ENCODE assay signal across 9 cellular contexts in genomic region chr7:151408839-151409554, GRCh38. TPM values are rescaled to one million over a fixed set of nuclear protein-coding genes. Genes with fewer than 3 reads are reported as not detected.
DNase-seq lines count a peak whose midpoint lies in the region; ATAC-seq and TF ChIP-seq lines count a peak whose summit lies in the region.
"Had no signal": no experiment of that assay in that cellular context is flagged by ENCODE, and none has a peak within 500 bp of the region (broad histone marks: within the 10 kb centered on the region; RNA-seq: fewer than 3 reads in every experiment).

No MANE protein-coding gene starts in this region.

- peaks cover 15% of the 10 kb centered on the region for H3K4me1 Mint-ChIP-seq in activated naive CD4-positive, alpha-beta T cell treated with anti-CD3 and anti-CD28 coated beads, Interleukin-2, amount 10 ng/mL, durations not matched to agents 7 days and 5 days
- H3K4me1 Mint-ChIP-seq in stimulated activated effector memory CD8-positive, alpha-beta T cell treated with anti-CD3 and anti-CD28 coated beads, Interleukin-12 subunit alpha, Interleukin-12 subunit beta, amount 100 ng/mL, for 72 hours: peaks cover 42% of the 10 kb centered on the region

- H3K4me1 ChIP-seq in HUES64 (ENCODE audit: insufficient read depth, low read length): peaks cover 12% of the 10 kb centered on the region

- peaks cover 52% of the 10 kb centered on the region for H3K27me3 ChIP-seq in HUES64 (ENCODE audit: insufficient read depth, low read length)

- no peaks in the 10 kb centered on the region for H3K36me3 Mint-ChIP-seq in activated naive CD4-positive, alpha-beta T cell treated with anti-CD3 and anti-CD28 coated beads, Interleukin-2, amount 10 ng/mL, durations not matched to agents 7 days and 5 days
- H3K36me3 Mint-ChIP-seq in stimulated activated effector memory CD8-positive, alpha-beta T cell treated with anti-CD3 and anti-CD28 coated beads, Interleukin-12 subunit alpha, Interleukin-12 subunit beta, amount 100 ng/mL, for 72 hours: peaks cover 7% of the 10 kb centered on the region

- no peak for DNase-seq in GM13977 (ENCODE audit: low spot score)
- DNase-seq in activated naive CD4-positive, alpha-beta T cell treated with anti-CD3 and anti-CD28 coated beads, Interleukin-2, amount 10 ng/mL, durations not matched to agents 7 days and 5 days: peak; percentile 68
- peak; percentile 70 for DNase-seq in iPS-NIHi11 (ENCODE audit: low spot score)
- no peak for DNase-seq in stimulated activated effector memory CD8-positive, alpha-beta T cell treated with anti-CD3 and anti-CD28 coated beads, Interleukin-12 subunit alpha, Interleukin-12 subunit beta, amount 100 ng/mL, for 72 hours (ENCODE audit: low spot score in 2 of 2)
- DNase-seq in NCI-H1048 (lab: John Stamatoyannopoulos, UW): no peak
- DNase-seq in superior temporal gyrus (ENCODE audit: extremely low spot score): no peak

- peak; percentile 8 for TF ChIP-seq CTCF in GM13977 (IDR thresholded peaks at IDR 0.05; ENCODE audit: extremely low read depth, insufficient read depth, missing control alignments)

- in situ Hi-C loops in GM13977 (cut with MboI; ENCODE audit: low pct_unique_long_range_greater_than_20kb, low sequenced_read_pairs, unreplicated experiment): no loop called here

- H3K4me3 Mint-ChIP-seq in activated naive CD4-positive, alpha-beta T cell treated with anti-CD3 and anti-CD28 coated beads, Interleukin-2, amount 10 ng/mL, durations not matched to agents 7 days and 5 days: peak overlapping the region; percentile 37
- H3K4me3 Mint-ChIP-seq in stimulated activated effector memory CD8-positive, alpha-beta T cell treated with anti-CD3 and anti-CD28 coated beads, Interleukin-12 subunit alpha, Interleukin-12 subunit beta, amount 100 ng/mL, for 72 hours: peak overlapping the region; percentile 73

- CTCF ChIA-PET in activated naive CD4-positive, alpha-beta T cell treated with anti-CD3 and anti-CD28 coated beads, Interleukin-2, amount 10 ng/mL, durations not matched to agents 7 days and 5 days (lab: Charles Lee): interaction anchor here (1.0 kb wide), 1 partner anchor 39 kb away, joined by 4 read pairs; no protein-coding TSS in a partner anchor

- H3K9ac ChIP-seq in HUES64 (ENCODE audit: low read depth, low read length): peak overlapping the region; percentile 80

- H3K27me3 Mint-ChIP-seq in activated naive CD4-positive, alpha-beta T cell treated with anti-CD3 and anti-CD28 coated beads, Interleukin-2, amount 10 ng/mL, durations not matched to agents 7 days and 5 days: peaks cover 89% of the 10 kb centered on the region

- peak; percentile 75 for ATAC-seq in stimulated activated effector memory CD8-positive, alpha-beta T cell treated with anti-CD3 and anti-CD28 coated beads, Interleukin-12 subunit alpha, Interleukin-12 subunit beta, amount 100 ng/mL, for 72 hours
- ATAC-seq in GM21528 (IDR thresholded peaks at IDR 0.05; ENCODE audit: low FRiP score, unreplicated experiment): no peak

- no peaks in the 10 kb centered on the region; the same call in 1 of the 2 replicates for H3K36me3 ChIP-seq in HUES64 (ENCODE audit: insufficient read depth, low read length)

- no peaks in the 10 kb centered on the region for H3K9me3 ChIP-seq in HUES64 (ENCODE audit: insufficient read depth, low read depth, low read length)

- H3K27ac ChIP-seq in HUES64 (ENCODE audit: low read depth, low read length): peak overlapping the region; percentile 53; the same call in 1 of the 2 replicates
- H3K27ac ChIP-seq: HL-60 had no signal

- WGBS in HUES64: 2% methylated on average over 47 of the region's 47 CpGs

- peak overlapping the region; percentile 83 for H3K27ac Mint-ChIP-seq in activated naive CD4-positive, alpha-beta T cell treated with anti-CD3 and anti-CD28 coated beads, Interleukin-2, amount 10 ng/mL, durations not matched to agents 7 days and 5 days
- peak overlapping the region; percentile 76 for H3K27ac Mint-ChIP-seq in stimulated activated effector memory CD8-positive, alpha-beta T cell treated with anti-CD3 and anti-CD28 coated beads, Interleukin-12 subunit alpha, Interleukin-12 subunit beta, amount 100 ng/mL, for 72 hours

- H3K9me3 Mint-ChIP-seq in activated naive CD4-positive, alpha-beta T cell treated with anti-CD3 and anti-CD28 coated beads, Interleukin-2, amount 10 ng/mL, durations not matched to agents 7 days and 5 days: no peaks in the 10 kb centered on the region
- H3K9me3 Mint-ChIP-seq in stimulated activated effector memory CD8-positive, alpha-beta T cell treated with anti-CD3 and anti-CD28 coated beads, Interleukin-12 subunit alpha, Interleukin-12 subunit beta, amount 100 ng/mL, for 72 hours: no peaks in the 10 kb centered on the region

- H3K4me3 ChIP-seq in HUES64 (ENCODE audit: low read length): peak overlapping the region; percentile 97

RNA-seq across cellular contexts. Expression of gene WDR86, which starts 0.8 kb away (rescaled TPM):
- 8.7 TPM for polyA plus RNA-seq in HUES64 (2013, experiment 1 of 2)
- 10.9 TPM for polyA plus RNA-seq in HUES64 (2013, experiment 2 of 2)

RNA-seq across cellular contexts. Expression of gene CRYGN, which starts 30.9 kb away (rescaled TPM):
- polyA plus RNA-seq in HUES64 (2013, experiment 1 of 2): 0.40 TPM
- 1.1 TPM for polyA plus RNA-seq in HUES64 (2013, experiment 2 of 2)

Comparison
In these comparisons a context has a peak if more than half of its experiments do, and no peak if none do; other contexts are left out.
1. DNase-seq: peak in activated naive CD4-positive, alpha-beta T cell treated with anti-CD3 and anti-CD28 coated beads, Interleukin-2, amount 10 ng/mL, durations not matched to agents 7 days and 5 days (single experiment) and iPS-NIHi11 (single experiment); none in GM13977 (single experiment), stimulated activated effector memory CD8-positive, alpha-beta T cell treated with anti-CD3 and anti-CD28 coated beads, Interleukin-12 subunit alpha, Interleukin-12 subunit beta, amount 100 ng/mL, for 72 hours (0 of 2), NCI-H1048 (single experiment) and superior temporal gyrus (single experiment).